ENCODE assay signal across 18 cellular contexts in genomic region chr2:48122166-48122565, GRCh38.
DNase-seq lines count a peak whose midpoint lies in the region; ATAC-seq and TF ChIP-seq lines count a peak whose summit lies in the region.
"Had no signal": no experiment of that assay in that cellular context is flagged by ENCODE, and none has a peak within 500 bp of the region (broad histone marks: within the 10 kb centered on the region; RNA-seq: fewer than 3 reads in every experiment).

No MANE protein-coding gene starts in this region.

- H3K9me3 Mint-ChIP-seq in activated T-cell treated with anti-CD3 and anti-CD28 coated beads, Interleukin-2, amount 50 U/mL, for 72 hours, result no peaks in the 10 kb centered on the region
- H3K9me3 Mint-ChIP-seq: GM23338 had no signal

- H4K8ac ChIP-seq in neuronal stem cell (ENCODE audit: low read depth, low read length), result no peak overlapping the region

- no peak overlapping the region for H3K4ac ChIP-seq in neuronal stem cell (ENCODE audit: low read length)

- H2BK120ac ChIP-seq in neuronal stem cell (ENCODE audit: low read depth, low read length), result no peak overlapping the region

- H3K79me2 ChIP-seq in MM.1S (ENCODE audit: low read length), result no peaks in the 10 kb centered on the region

- H2AK5ac ChIP-seq in neuronal stem cell (ENCODE audit: low read depth, low read length), result no peak overlapping the region

- H2AFZ ChIP-seq in MM.1S (ENCODE audit: low read length) (no peak overlapping the region), neuronal stem cell (ENCODE audit: low read length) (no peak overlapping the region)
- H2AFZ ChIP-seq: GM23338 had no signal

- peaks cover 0 to 2% of the 10 kb centered on the region in 2 donors for H3K36me3 Mint-ChIP-seq in activated T-cell treated with anti-CD3 and anti-CD28 coated beads, Interleukin-2, amount 50 U/mL, for 72 hours (ENCODE audit: insufficient read depth in 2 of 2)

- peaks cover 29% of the 10 kb centered on the region for H3K4me1 Mint-ChIP-seq in activated T-cell treated with anti-CD3 and anti-CD28 coated beads, Interleukin-2, amount 50 U/mL, for 72 hours (ENCODE audit: low read depth)
- H3K4me1 Mint-ChIP-seq: GM23338 had no signal

- H3K4me1 ChIP-seq in MM.1S (ENCODE audit: low read length), result peaks cover 17% of the 10 kb centered on the region
- H3K4me1 ChIP-seq in neuronal stem cell (ENCODE audit: control insufficient read depth in 2 of 2, insufficient read depth in 1 of 2, low read depth in 1 of 2, low read length in 2 of 2), result no peaks in the 10 kb centered on the region

- TF ChIP-seq CTCF in MM.1S (IDR thresholded peaks at IDR 0.05; ENCODE audit: low read length) (no peak), coronary artery (IDR thresholded peaks at IDR 0.05) (no peak)

- peaks cover 3% of the 10 kb centered on the region for H3F3A ChIP-seq in MM.1S (ENCODE audit: insufficient read depth, low read length)

- H3K14ac ChIP-seq in neuronal stem cell (ENCODE audit: low read length), result no peak overlapping the region

- H2BK12ac ChIP-seq in neuronal stem cell (ENCODE audit: low read length), result no peak overlapping the region

- no peaks in the 10 kb centered on the region for H4K20me1 ChIP-seq in MM.1S (ENCODE audit: insufficient read depth, low read length)

- H3K4me3 ChIP-seq in MM.1S (ENCODE audit: low read length), result no peak overlapping the region
- no peak overlapping the region for H3K4me3 ChIP-seq in coronary artery
- H3K4me3 ChIP-seq in neuronal stem cell (ENCODE audit: low read length in 2 of 2), result no peak overlapping the region
- H3K4me3 ChIP-seq: GM23338, K562 had no signal

- no CpG with 5 or more reads among the region's 4 CpGs for WGBS in neuronal stem cell (ENCODE audit: extremely low coverage in 2 of 2, insufficient read length in 2 of 2, insufficient replicate concordance in 1 of 2), 2 donors

- H2BK15ac ChIP-seq in neuronal stem cell (ENCODE audit: low read length), result no peak overlapping the region

- H2BK5ac ChIP-seq in neuronal stem cell (ENCODE audit: low read length), result no peak overlapping the region

- no peak overlapping the region for H3K18ac ChIP-seq in neuronal stem cell (ENCODE audit: low read length)

- H3K27ac ChIP-seq in MM.1S (ENCODE audit: low read length), result no peak overlapping the region
- H3K27ac ChIP-seq in coronary artery, result no peak overlapping the region
- no peak overlapping the region for H3K27ac ChIP-seq in neuronal stem cell (replicated peaks; ENCODE audit: low read length)
- H3K27ac ChIP-seq: C4-2B had no signal

- no peaks in the 10 kb centered on the region for H3K9me2 ChIP-seq in MM.1S (replicated peaks; ENCODE audit: insufficient read depth, low read length)
- H3K9me2 ChIP-seq: SK-N-SH had no signal

- peak; percentile 81 to 83 for ATAC-seq in activated T-cell treated with anti-CD3 and anti-CD28 coated beads, Interleukin-2, amount 50 U/mL, for 72 hours (replicated peaks in 1 of 2)
- ATAC-seq in GM21360 (IDR thresholded peaks at IDR 0.05; ENCODE audit: unreplicated experiment), result peak; percentile 84
- ATAC-seq in stimulated activated naive CD8-positive, alpha-beta T cell treated with anti-CD3 and anti-CD28 coated beads, Interleukin-15, Interleukin-2, amounts not matched to agents 100 U/mL and 50 U/mL, for 24 hours, result peak; percentile 49
- ATAC-seq: GM23338, K562 had no signal

- no peaks in the 10 kb centered on the region for H3K9me3 ChIP-seq in MM.1S (replicated peaks; ENCODE audit: insufficient read depth, low read length)
- no peaks in the 10 kb centered on the region for H3K9me3 ChIP-seq in neuronal stem cell (replicated peaks in 1 of 2; ENCODE audit: control insufficient read depth in 2 of 2, insufficient read depth in 1 of 2, low read depth in 1 of 2, low read length in 2 of 2)
- H3K9me3 ChIP-seq: SK-N-SH had no signal

- H3K4me3 Mint-ChIP-seq in activated T-cell treated with anti-CD3 and anti-CD28 coated beads, Interleukin-2, amount 50 U/mL, for 72 hours, result no peak overlapping the region
- H3K4me3 Mint-ChIP-seq: GM23338 had no signal

- H4K91ac ChIP-seq in neuronal stem cell (ENCODE audit: low read depth, low read length, poor library complexity), result no peak overlapping the region

- H3K36me3 ChIP-seq in MM.1S (replicated peaks; ENCODE audit: insufficient read depth, low read length) (no peaks in the 10 kb centered on the region), neuronal stem cell (replicated peaks in 1 of 2; ENCODE audit: control insufficient read depth in 2 of 2, insufficient read depth in 2 of 2, low read length in 2 of 2) (no peaks in the 10 kb centered on the region)

- H3K4me2 ChIP-seq in MM.1S (ENCODE audit: low read depth, low read length) (peak overlapping the region; percentile 26), neuronal stem cell (ENCODE audit: insufficient read depth, low read length, poor library complexity, severe bottlenecking) (no peak overlapping the region)
- H3K4me2 ChIP-seq: GM23338, SK-N-SH had no signal

- DNase-seq in activated T-cell treated with anti-CD3 and anti-CD28 coated beads, Interleukin-2, amount 50 U/mL, for 72 hours, result peak in 1 of 2 donors; percentile 13
- DNase-seq in activated T-cell treated with anti-CD3 and anti-CD28 coated beads for 4 hours, result no peak
- peak; percentile 79 for DNase-seq in MM.1S
- no peak for DNase-seq in stimulated activated naive CD8-positive, alpha-beta T cell treated with anti-CD3 and anti-CD28 coated beads, Interleukin-15, Interleukin-2, amounts not matched to agents 100 U/mL and 50 U/mL, for 24 hours
- no peak for DNase-seq in coronary artery (ENCODE audit: low spot score)
- no peak for DNase-seq in neuronal stem cell (ENCODE audit: low spot score)
- no peak for DNase-seq in COLO829 (ENCODE audit: low spot score)
- DNase-seq: DMS79 treated with DMSO at 0.1 percent for 48 hours, HCEC 1CT, NCI-H1694 treated with DMSO at 0.1 percent for 48 hours, NCI-H510A, NCI-H774, SHP77 treated with DMSO at 0.1 percent for 48 hours, SK-N-SH had no signal

- H3K23ac ChIP-seq in neuronal stem cell (ENCODE audit: low read depth, low read length, poor library complexity), result no peak overlapping the region

- H3K79me1 ChIP-seq in neuronal stem cell (ENCODE audit: low read depth, low read length), result no peaks in the 10 kb centered on the region

- H3K9ac ChIP-seq in MM.1S (ENCODE audit: low read length) (no peak overlapping the region), neuronal stem cell (ENCODE audit: low read depth, low read length, poor library complexity) (no peak overlapping the region)
- H3K9ac ChIP-seq: SK-N-SH had no signal

- no peaks in the 10 kb centered on the region for H3K27me3 Mint-ChIP-seq in activated T-cell treated with anti-CD3 and anti-CD28 coated beads, Interleukin-2, amount 50 U/mL, for 72 hours (ENCODE audit: low read depth)

- H3K27ac Mint-ChIP-seq in activated T-cell treated with anti-CD3 and anti-CD28 coated beads, Interleukin-2, amount 50 U/mL, for 72 hours, result no peak overlapping the region
- H3K27ac Mint-ChIP-seq: GM23338 had no signal

- H3K27me3 ChIP-seq in MM.1S (replicated peaks; ENCODE audit: insufficient read depth, low read length), result no peaks in the 10 kb centered on the region
- peaks cover 0 to 2% (median 0%) of the 10 kb centered on the region in 3 experiments for H3K27me3 ChIP-seq in neuronal stem cell (ENCODE audit: control insufficient read depth in 3 of 3, insufficient read depth in 3 of 3, low read depth in 1 of 3, low read length in 3 of 3)
